9 cellular contexts compared by ENCODE assay signal in the genomic region with DNA sequence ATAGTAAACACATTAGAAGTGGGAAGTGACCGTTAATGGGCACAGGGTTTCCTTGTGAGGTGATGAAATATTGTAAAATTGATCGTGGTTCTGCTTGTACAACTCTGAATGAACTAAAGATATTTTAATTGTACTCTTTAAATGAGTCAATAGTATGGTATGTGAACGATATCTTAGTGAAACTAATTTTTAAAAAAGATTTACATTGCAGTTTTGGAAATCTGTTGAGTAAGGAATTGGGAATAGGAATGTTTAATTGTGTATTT. TPM values are rescaled to one million over a fixed set of nuclear protein-coding genes. Genes with fewer than 3 reads are reported as not detected.
DNase-seq lines count a peak whose midpoint lies in the region; ATAC-seq and TF ChIP-seq lines count a peak whose summit lies in the region.
"Had no signal": no experiment of that assay in that cellular context is flagged by ENCODE, and none has a peak within 500 bp of the region (broad histone marks: within the 10 kb centered on the region; RNA-seq: fewer than 3 reads in every experiment).

No MANE protein-coding gene starts in this region.

- H3K27me3 Mint-ChIP-seq in stimulated activated naive CD8-positive, alpha-beta T cell treated with anti-CD3 and anti-CD28 coated beads, Interleukin-15, Interleukin-2, amounts not matched to agents 100 ng/mL and 50 ng/mL, for 24 hours = no peaks in the 10 kb centered on the region
- no peaks in the 10 kb centered on the region for H3K27me3 Mint-ChIP-seq in activated CD4-positive, alpha-beta memory T cell treated with anti-CD3 and anti-CD28 coated beads for 36 hours
- H3K27me3 Mint-ChIP-seq in type B pancreatic cell = no peaks in the 10 kb centered on the region

- H3K27me3 ChIP-seq in foreskin keratinocyte = no peaks in the 10 kb centered on the region

- peak overlapping the region; percentile 75 for H3K27ac ChIP-seq in foreskin keratinocyte

- no peak for TF ChIP-seq CTCF in foreskin keratinocyte (conservative IDR thresholded peaks at IDR 0.05)
- TF ChIP-seq CTCF in type B pancreatic cell (conservative IDR thresholded peaks at IDR 0.05) = no peak

- H3K4me1 ChIP-seq in foreskin keratinocyte = peaks cover 4% of the 10 kb centered on the region

- H3K4me1 Mint-ChIP-seq in stimulated activated naive CD8-positive, alpha-beta T cell treated with anti-CD3 and anti-CD28 coated beads, Interleukin-15, Interleukin-2, amounts not matched to agents 100 ng/mL and 50 ng/mL, for 24 hours (ENCODE audit: low read depth) = peaks cover 56% of the 10 kb centered on the region
- H3K4me1 Mint-ChIP-seq in activated CD4-positive, alpha-beta memory T cell treated with anti-CD3 and anti-CD28 coated beads for 36 hours (ENCODE audit: low read depth) = peaks cover 51% of the 10 kb centered on the region
- H3K4me1 Mint-ChIP-seq in type B pancreatic cell (ENCODE audit: unreplicated experiment) = peaks cover 38% of the 10 kb centered on the region

- H3K27ac Mint-ChIP-seq in stimulated activated naive CD8-positive, alpha-beta T cell treated with anti-CD3 and anti-CD28 coated beads, Interleukin-15, Interleukin-2, amounts not matched to agents 100 ng/mL and 50 ng/mL, for 24 hours = peak overlapping the region; percentile 72
- peak overlapping the region; percentile 95 for H3K27ac Mint-ChIP-seq in activated CD4-positive, alpha-beta memory T cell treated with anti-CD3 and anti-CD28 coated beads for 36 hours
- peak overlapping the region; percentile 95 for H3K27ac Mint-ChIP-seq in type B pancreatic cell

- CTCF ChIA-PET in activated CD4-positive, alpha-beta memory T cell treated with anti-CD3 and anti-CD28 coated beads for 36 hours (lab: Charles Lee) = interaction anchor here (0.9 to 1.5 kb wide), 2 partner anchors 133 to 135 kb away, joined by 3 read pairs; no protein-coding TSS in a partner anchor

- H3K4me3 Mint-ChIP-seq in stimulated activated naive CD8-positive, alpha-beta T cell treated with anti-CD3 and anti-CD28 coated beads, Interleukin-15, Interleukin-2, amounts not matched to agents 100 ng/mL and 50 ng/mL, for 24 hours = peak overlapping the region; percentile 85
- peak overlapping the region; percentile 93 for H3K4me3 Mint-ChIP-seq in activated CD4-positive, alpha-beta memory T cell treated with anti-CD3 and anti-CD28 coated beads for 36 hours
- H3K4me3 Mint-ChIP-seq in type B pancreatic cell = peak overlapping the region; percentile 94

- no peaks in the 10 kb centered on the region for H3K9me3 Mint-ChIP-seq in stimulated activated naive CD8-positive, alpha-beta T cell treated with anti-CD3 and anti-CD28 coated beads, Interleukin-15, Interleukin-2, amounts not matched to agents 100 ng/mL and 50 ng/mL, for 24 hours
- no peaks in the 10 kb centered on the region for H3K9me3 Mint-ChIP-seq in activated CD4-positive, alpha-beta memory T cell treated with anti-CD3 and anti-CD28 coated beads for 36 hours
- H3K9me3 Mint-ChIP-seq in type B pancreatic cell = no peaks in the 10 kb centered on the region

- no peak for ATAC-seq in stimulated activated naive CD8-positive, alpha-beta T cell treated with anti-CD3 and anti-CD28 coated beads, Interleukin-15, Interleukin-2, amounts not matched to agents 100 U/mL and 50 U/mL, for 24 hours
- ATAC-seq in foreskin keratinocyte (no peak), GM19452 (IDR thresholded peaks at IDR 0.05; ENCODE audit: unreplicated experiment) (no peak)

- no peak for DNase-seq in stimulated activated naive CD8-positive, alpha-beta T cell treated with anti-CD3 and anti-CD28 coated beads, Interleukin-15, Interleukin-2, amounts not matched to agents 100 U/mL and 50 U/mL, for 24 hours
- no peak for DNase-seq in activated CD4-positive, alpha-beta memory T cell treated with anti-CD3 and anti-CD28 coated beads for 36 hours
- no peak for DNase-seq in foreskin keratinocyte
- no peak for DNase-seq in type B pancreatic cell (ENCODE audit: extremely low spot score, unreplicated experiment)
- no peak for DNase-seq in DMS 273 (lab: John Stamatoyannopoulos, UW; ENCODE audit: unreplicated experiment)
- no peak for DNase-seq in AG20443 (ENCODE audit: low spot score)
- DNase-seq: GOT3 had no signal

- intact Hi-C loops in activated CD4-positive, alpha-beta memory T cell treated with anti-CD3 and anti-CD28 coated beads for 36 hours (cut with micrococcal nuclease) = no loop called here

- peaks cover 40% of the 10 kb centered on the region for H3K36me3 Mint-ChIP-seq in stimulated activated naive CD8-positive, alpha-beta T cell treated with anti-CD3 and anti-CD28 coated beads, Interleukin-15, Interleukin-2, amounts not matched to agents 100 ng/mL and 50 ng/mL, for 24 hours (ENCODE audit: low read depth)
- H3K36me3 Mint-ChIP-seq in activated CD4-positive, alpha-beta memory T cell treated with anti-CD3 and anti-CD28 coated beads for 36 hours = peaks cover 21% of the 10 kb centered on the region
- peaks cover 7% of the 10 kb centered on the region for H3K36me3 Mint-ChIP-seq in type B pancreatic cell

- POLR2A ChIA-PET in activated CD4-positive, alpha-beta memory T cell treated with anti-CD3 and anti-CD28 coated beads for 36 hours (lab: Charles Lee) = interaction anchor here (1.3 kb wide), 1 partner anchor 319 kb away, joined by 3 read pairs; a partner anchor contains a TSS

RNA-seq across cellular contexts. Expression of a gene that starts 1.7 kb away (rescaled TPM):
- 10 to 100 TPM; 65.2 to 68.7 TPM for total RNA-seq in activated CD4-positive, alpha-beta memory T cell treated with anti-CD3 and anti-CD28 coated beads for 36 hours
- total RNA-seq in foreskin keratinocyte = 57.9 and 68.5 TPM in 2 replicates
- 42.6 and 43.7 TPM in 2 replicates for polyA plus RNA-seq in foreskin keratinocyte
- total RNA-seq in type B pancreatic cell (ENCODE audit: low replicate concordance) = 44.2 and 50.8 TPM in 2 replicates

RNA-seq across cellular contexts. Expression of a gene that starts 36.8 kb away (rescaled TPM):
- 10 to 100 TPM in 1 of 2 experiments, 1 to 10 TPM in 1; 9.9 to 10.3 TPM for total RNA-seq in activated CD4-positive, alpha-beta memory T cell treated with anti-CD3 and anti-CD28 coated beads for 36 hours
- 8.1 and 8.3 TPM in 2 replicates for total RNA-seq in foreskin keratinocyte
- 4.6 and 5.5 TPM in 2 replicates for polyA plus RNA-seq in foreskin keratinocyte
- total RNA-seq in type B pancreatic cell (ENCODE audit: low replicate concordance) = 9.5 and 9.6 TPM in 2 replicates
